Comparison of ENCODE assay signal across 10 cellular contexts in genomic region chr3:140292684-140293083, GRCh38.
DNase-seq lines count a peak whose midpoint lies in the region; ATAC-seq and TF ChIP-seq lines count a peak whose summit lies in the region.
"Had no signal": no experiment of that assay in that cellular context is flagged by ENCODE, and none has a peak within 500 bp of the region (broad histone marks: within the 10 kb centered on the region; RNA-seq: fewer than 3 reads in every experiment).

No MANE protein-coding gene starts in this region.

- H3K9me3 ChIP-seq in adipocyte (ENCODE audit: control insufficient read depth, low read length) (no peaks in the 10 kb centered on the region), T-helper 17 cell (ENCODE audit: control insufficient read depth, low read length, poor library complexity, severe bottlenecking) (no peaks in the 10 kb centered on the region)

- H3K4me3 Mint-ChIP-seq in activated CD8-positive, alpha-beta T cell treated with anti-CD3 and anti-CD28 coated beads for 36 hours = no peak overlapping the region
- H3K4me3 Mint-ChIP-seq in T-helper 17 cell = no peak overlapping the region

- CTCF ChIA-PET in activated CD8-positive, alpha-beta T cell treated with anti-CD3 and anti-CD28 coated beads for 36 hours (lab: Charles Lee) = no interaction called here

- peaks cover 14% of the 10 kb centered on the region for H3K27me3 Mint-ChIP-seq in activated CD8-positive, alpha-beta T cell treated with anti-CD3 and anti-CD28 coated beads for 36 hours
- H3K27me3 Mint-ChIP-seq in T-helper 17 cell = no peaks in the 10 kb centered on the region

- H3K9me3 Mint-ChIP-seq in activated CD8-positive, alpha-beta T cell treated with anti-CD3 and anti-CD28 coated beads for 36 hours = no peaks in the 10 kb centered on the region

- no peak for TF ChIP-seq CTCF in activated CD8-positive, alpha-beta T cell treated with anti-CD3 and anti-CD28 coated beads for 36 hours (IDR thresholded peaks at IDR 0.05)

- DNase-seq in ELR (ENCODE audit: low read depth) (peak; percentile 37), adipocyte (ENCODE audit: low read depth) (peak; percentile 73), globus pallidus (ENCODE audit: low spot score) (peak; percentile 9), sciatic nerve (ENCODE audit: low spot score) (no peak), DMS114 treated with DMSO at 0.1 percent for 48 hours (lab: John Stamatoyannopoulos, UW; ENCODE audit: unreplicated experiment) (no peak), T-helper 17 cell (no peak)
- DNase-seq in activated CD8-positive, alpha-beta T cell treated with anti-CD3 and anti-CD28 coated beads for 36 hours = no peak
- DNase-seq: NK-92 treated with Interleukin-12 subunit alpha and Interleukin-12 subunit beta, amount 100 ng/mL, for 24 hours had no signal

- peak overlapping the region; percentile 10 for H3K9ac ChIP-seq in adipocyte (ENCODE audit: low read length)

- intact Hi-C loops in sciatic nerve (cut with DNase I) = no loop called here
- intact Hi-C loops in activated CD8-positive, alpha-beta T cell treated with anti-CD3 and anti-CD28 coated beads for 36 hours (cut with micrococcal nuclease) = no loop called here

- peak overlapping the region; percentile 21 for H3K4me3 ChIP-seq in adipocyte (ENCODE audit: low read length)
- H3K4me3 ChIP-seq: coronary artery had no signal

- no peaks in the 10 kb centered on the region for H3K27me3 ChIP-seq in adipocyte (replicated peaks; ENCODE audit: control insufficient read depth, insufficient read depth, low read length)

- POLR2A ChIA-PET in activated CD8-positive, alpha-beta T cell treated with anti-CD3 and anti-CD28 coated beads for 36 hours (lab: Charles Lee) = no interaction called here

- ATAC-seq in sciatic nerve = peak; percentile 84
- no peak for ATAC-seq in GM18517 (IDR thresholded peaks at IDR 0.05; ENCODE audit: unreplicated experiment)
- no peak for ATAC-seq in activated CD8-positive, alpha-beta T cell treated with anti-CD3 and anti-CD28 coated beads for 36 hours
- ATAC-seq in T-helper 17 cell = no peak

- peaks cover 40% of the 10 kb centered on the region for H3K4me1 ChIP-seq in adipocyte (ENCODE audit: control insufficient read depth, insufficient read depth, low read length)

- H3K36me3 Mint-ChIP-seq in activated CD8-positive, alpha-beta T cell treated with anti-CD3 and anti-CD28 coated beads for 36 hours (ENCODE audit: low read depth) = no peaks in the 10 kb centered on the region
- H3K36me3 Mint-ChIP-seq in T-helper 17 cell (ENCODE audit: low read depth) = no peaks in the 10 kb centered on the region

- no peaks in the 10 kb centered on the region for H3K36me3 ChIP-seq in adipocyte (ENCODE audit: control insufficient read depth, insufficient read depth, low read length, severe bottlenecking)

- H3K4me1 Mint-ChIP-seq in activated CD8-positive, alpha-beta T cell treated with anti-CD3 and anti-CD28 coated beads for 36 hours (ENCODE audit: low read depth) = no peaks in the 10 kb centered on the region
- no peaks in the 10 kb centered on the region for H3K4me1 Mint-ChIP-seq in T-helper 17 cell

- no peak overlapping the region for H3K27ac Mint-ChIP-seq in activated CD8-positive, alpha-beta T cell treated with anti-CD3 and anti-CD28 coated beads for 36 hours
- H3K27ac Mint-ChIP-seq in T-helper 17 cell = no peak overlapping the region

Comparison
In these comparisons a context has a peak if more than half of its experiments do, and no peak if none do; other contexts are left out.
1. DNase-seq: peak in ELR (single experiment), adipocyte (single experiment) and globus pallidus (single experiment); none in sciatic nerve (single experiment), activated CD8-positive, alpha-beta T cell treated with anti-CD3 and anti-CD28 coated beads for 36 hours (single experiment), DMS114 treated with DMSO at 0.1 percent for 48 hours (single experiment) and T-helper 17 cell (0 of 3).